In the genomic region with DNA sequence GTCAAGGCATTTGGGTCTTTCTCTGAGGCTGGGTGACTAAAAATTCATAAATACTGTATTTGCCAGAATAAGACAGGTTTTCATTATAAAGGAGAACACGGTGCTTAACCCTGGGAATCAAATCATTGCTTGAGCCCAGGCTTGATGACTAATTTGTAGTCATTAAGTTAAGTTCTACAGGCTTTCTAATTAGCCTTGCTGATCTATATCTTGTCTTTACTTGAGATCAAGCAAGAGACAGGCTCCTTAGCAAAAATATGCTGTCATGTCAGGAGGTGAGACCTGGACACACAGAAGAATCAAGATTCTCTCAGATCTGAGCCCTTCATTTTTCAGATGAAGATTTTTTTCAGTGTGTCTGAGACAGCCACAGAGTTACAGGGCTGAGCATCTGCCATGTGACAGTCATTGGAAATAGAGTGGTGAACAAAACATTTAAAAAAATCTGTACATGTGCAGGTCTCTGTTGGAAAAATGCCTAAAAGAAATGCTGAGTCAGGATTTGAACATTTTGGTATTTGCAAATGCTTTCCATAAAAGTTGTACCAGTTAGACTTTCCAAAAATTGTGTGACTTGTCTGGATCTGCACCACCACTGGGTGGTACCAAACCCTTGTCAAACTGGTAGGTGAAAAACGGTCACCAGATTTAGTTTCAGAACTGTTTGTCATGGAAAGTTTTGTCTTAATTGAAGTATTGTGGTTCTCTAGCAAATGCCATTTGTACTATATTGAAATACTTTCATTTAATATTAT, we compare ENCODE assay signal across 9 cellular contexts. TPM values are rescaled to one million over a fixed set of nuclear protein-coding genes. Genes with fewer than 3 reads are reported as not detected.
A peak's percentile ranks its signal among the peaks of the same experiment; 100 is the strongest.
DNase-seq lines count a peak whose midpoint lies in the region; ATAC-seq lines count a peak whose summit lies in the region.
"Had no signal": no experiment of that assay in that cellular context is flagged by ENCODE, and none has a peak within 500 bp of the region (broad histone marks: within the 10 kb centered on the region; RNA-seq: fewer than 3 reads in every experiment).

No MANE protein-coding gene starts in this region.

- H3K4me2 ChIP-seq in Karpas-422 (ENCODE audit: low read depth, low read length, poor library complexity, severe bottlenecking): no peak overlapping the region

- no peak overlapping the region for H3K9ac ChIP-seq in Karpas-422 (ENCODE audit: low read length)

- peaks cover 38% of the 10 kb centered on the region for H3K79me2 ChIP-seq in Karpas-422 (ENCODE audit: low read length)

- H3K36me3 ChIP-seq in Karpas-422 (ENCODE audit: insufficient read depth, low read length) (peaks cover 61% of the 10 kb centered on the region), MG63 (peaks cover 64% of the 10 kb centered on the region)

- H3K9me3 ChIP-seq in Karpas-422 (ENCODE audit: low read length): no peaks in the 10 kb centered on the region
- H3K9me3 ChIP-seq in MG63: no peaks in the 10 kb centered on the region
- H3K9me3 ChIP-seq: Caco-2 had no signal

- 0 out of 2 replicates have a peak, but pooled peaks cover 5% of the 10 kb centered on the region for H4K20me1 ChIP-seq in Karpas-422 (ENCODE audit: insufficient read depth, low read depth, low read length)

- H2AFZ ChIP-seq in Karpas-422 (ENCODE audit: low read length): no peak overlapping the region

- peak overlapping the region; percentile 44 for H3K27ac ChIP-seq in Karpas-422 (ENCODE audit: low read length)

- H3K4me3 ChIP-seq in Karpas-422 (ENCODE audit: low read length): no peak overlapping the region
- no peak overlapping the region for H3K4me3 ChIP-seq in MG63

- no peaks in the 10 kb centered on the region for H3K9me2 ChIP-seq in Karpas-422 (replicated peaks; ENCODE audit: insufficient read depth, low read length)

- DNase-seq in activated CD4-positive, CD25-positive, alpha-beta regulatory T cell treated with anti-CD3 and anti-CD28 coated beads, Interleukin-2, amount 50 U/mL, for 72 hours: no peak
- DNase-seq in Karpas-422: peak; percentile 84
- DNase-seq in astrocyte of the hippocampus (ENCODE audit: low read depth, low spot score): peak; percentile 23
- peak; percentile 22 for DNase-seq in stimulated activated CD4-positive, alpha-beta T cell treated with anti-CD3 and anti-CD28 coated beads, Interleukin-4, amount 100 ng/mL, for 1 hour
- no peak for DNase-seq in NCI-H2107 treated with DMSO at 0.1 percent for 48 hours (lab: John Stamatoyannopoulos, UW; ENCODE audit: unreplicated experiment)
- DNase-seq in DMS153 treated with DMSO at 0.1 percent for 48 hours (lab: John Stamatoyannopoulos, UW; ENCODE audit: unreplicated experiment): no peak
- DNase-seq in MG63: no peak

- peaks cover 14% of the 10 kb centered on the region for H3K4me1 ChIP-seq in Karpas-422 (ENCODE audit: low read length)
- H3K4me1 ChIP-seq: Caco-2 had no signal

- no peaks in the 10 kb centered on the region for H3K27me3 ChIP-seq in Karpas-422 (ENCODE audit: low read length)
- no peaks in the 10 kb centered on the region for H3K27me3 ChIP-seq in MG63

- ATAC-seq in activated CD4-positive, CD25-positive, alpha-beta regulatory T cell treated with anti-CD3 and anti-CD28 coated beads, Interleukin-2, amount 50 U/mL, for 24 hours: peak; percentile 69 to 82

RNA-seq across cellular contexts. Expression of a gene that starts 14.7 kb away (rescaled TPM):
- 251 and 257 TPM in 2 replicates for total RNA-seq in Karpas-422 (2014; rRNA removed; shearing (Covaris generic); ENCODE audit: low replicate concordance)
- 201 and 249 TPM in 2 replicates for total RNA-seq in MG63 (2014; rRNA removed; shearing (Covaris generic); ENCODE audit: low replicate concordance)

Comparison
In these comparisons a context has a peak if more than half of its experiments do, and no peak if none do; other contexts are left out.
1. DNase-seq: peak in Karpas-422 (single experiment), astrocyte of the hippocampus (single experiment) and stimulated activated CD4-positive, alpha-beta T cell treated with anti-CD3 and anti-CD28 coated beads, Interleukin-4, amount 100 ng/mL, for 1 hour (single experiment); none in activated CD4-positive, CD25-positive, alpha-beta regulatory T cell treated with anti-CD3 and anti-CD28 coated beads, Interleukin-2, amount 50 U/mL, for 72 hours (single experiment), NCI-H2107 treated with DMSO at 0.1 percent for 48 hours (single experiment), DMS153 treated with DMSO at 0.1 percent for 48 hours (single experiment) and MG63 (single experiment).